ENCODE assay signal across 8 cellular contexts in the genomic region with DNA sequence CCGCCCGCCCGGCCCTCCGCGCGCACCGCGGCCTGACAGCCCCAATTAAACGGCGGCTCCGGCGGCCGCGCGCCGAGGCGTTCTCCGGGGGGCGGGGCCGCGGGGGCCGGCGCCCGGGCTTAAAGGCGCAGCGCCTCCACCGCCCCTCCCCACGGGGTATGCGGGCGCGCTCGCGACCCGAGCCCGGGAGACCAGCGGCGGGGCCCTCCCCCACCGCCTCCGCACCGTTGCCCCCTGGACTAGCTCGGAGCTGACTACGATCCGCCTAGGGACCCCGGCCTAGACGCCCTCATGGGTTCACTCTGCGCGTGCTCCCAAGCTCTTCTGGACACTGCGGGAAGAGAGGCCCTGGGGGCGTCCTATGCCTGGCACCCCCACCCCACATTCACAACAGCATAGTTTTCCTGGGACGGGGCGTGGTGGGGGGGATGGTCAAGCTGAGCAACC. TPM values are rescaled to one million over a fixed set of nuclear protein-coding genes. Genes with fewer than 3 reads are reported as not detected.
DNase-seq lines count a peak whose midpoint lies in the region; ATAC-seq and TF ChIP-seq lines count a peak whose summit lies in the region.

A gene with protein sequence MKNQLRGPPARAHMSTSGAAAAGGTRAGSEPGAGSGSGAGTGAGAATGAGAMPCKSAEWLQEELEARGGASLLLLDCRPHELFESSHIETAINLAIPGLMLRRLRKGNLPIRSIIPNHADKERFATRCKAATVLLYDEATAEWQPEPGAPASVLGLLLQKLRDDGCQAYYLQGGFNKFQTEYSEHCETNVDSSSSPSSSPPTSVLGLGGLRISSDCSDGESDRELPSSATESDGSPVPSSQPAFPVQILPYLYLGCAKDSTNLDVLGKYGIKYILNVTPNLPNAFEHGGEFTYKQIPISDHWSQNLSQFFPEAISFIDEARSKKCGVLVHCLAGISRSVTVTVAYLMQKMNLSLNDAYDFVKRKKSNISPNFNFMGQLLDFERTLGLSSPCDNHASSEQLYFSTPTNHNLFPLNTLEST (minus strand): TSS at position 51 of the 447 bp plus-strand sequence. CDS start 205 bp downstream, outside the sequence.

- BruUV-seq in Calu3 (replicated peaks; lab: Mats Ljungman, UMichigan), result no TSS peak

- no peaks in the 10 kb centered on the region for H3K9me3 Mint-ChIP-seq in Calu3 (ENCODE audit: low read depth, unreplicated experiment)

- H3K4me1 ChIP-seq in Loucy (ENCODE audit: insufficient read depth, low read length, poor library complexity, severe bottlenecking), result peaks cover 39% of the 10 kb centered on the region
- peaks cover 0 to 51% (median 47%) of the 10 kb centered on the region in 4 donors for H3K4me1 ChIP-seq in sigmoid colon

- DNase-seq in Calu3 (peak; percentile 74), T-helper 22 cell (ENCODE audit: low read depth) (peak; percentile 58), astrocyte of the cerebellum (ENCODE audit: low read depth) (no peak), hypothalamus (lab: John Stamatoyannopoulos, UW) (peak in 47 of 51 donors; percentile 17 to 90 (median 62)), sigmoid colon (peak; percentile 80), GOT3 (lab: John Stamatoyannopoulos, UW) (no peak)

- H3K9ac ChIP-seq in Loucy (ENCODE audit: low read depth, low read length, poor library complexity, severe bottlenecking), result peak within 1 kb of the TSS; percentile 85

- H2AFZ ChIP-seq in Loucy (ENCODE audit: low read length), result peak within 1 kb of the TSS; percentile 85

- peak within 1 kb of the TSS; percentile 88 for H3K4me3 Mint-ChIP-seq in Calu3 (ENCODE audit: low read depth, unreplicated experiment)

- CTCF ChIA-PET in Calu3 (lab: Charles Lee), result interaction anchor here (0.6 to 2.0 kb wide), 10 partner anchors 10 to 549 kb away, joined by 3 to 7 read pairs (median 4); a partner anchor contains a TSS

- peak within 1 kb of the TSS; percentile 81 for H3K27ac Mint-ChIP-seq in Calu3 (ENCODE audit: unreplicated experiment)

- H3K27ac ChIP-seq in sigmoid colon, result peak within 1 kb of the TSS; percentile 88 to 94 (median 91)

- no peaks in the 10 kb centered on the region for H3K27me3 Mint-ChIP-seq in Calu3 (ENCODE audit: unreplicated experiment)

- WGBS in sigmoid colon, 2 donors, result 1% methylated on average over 51 of the region's 51 CpGs

- no peak for TF ChIP-seq POLR2A in sigmoid colon (IDR thresholded peaks at IDR 0.05)

- peaks cover 5% of the 10 kb centered on the region for H3K36me3 ChIP-seq in Loucy (ENCODE audit: insufficient read depth, low read length)
- peaks cover 0 to 14% (median 4%) of the 10 kb centered on the region in 4 donors for H3K36me3 ChIP-seq in sigmoid colon

- no peak for TF ChIP-seq EP300 in sigmoid colon (IDR thresholded peaks at IDR 0.05)

- in situ Hi-C loops in astrocyte of the cerebellum (cut with HindIII; ENCODE audit: low sequenced_read_pairs), result no loop called here

- peaks cover 41% of the 10 kb centered on the region for H3K36me3 Mint-ChIP-seq in Calu3 (ENCODE audit: insufficient read depth, unreplicated experiment)

- H3F3A ChIP-seq in Loucy (ENCODE audit: low read depth), result peaks cover 5% of the 10 kb centered on the region; the same call in 1 of the 2 replicates

- H3K4me3 ChIP-seq in Loucy (ENCODE audit: low read length, poor library complexity, severe bottlenecking) (peak within 1 kb of the TSS; percentile 84), astrocyte of the cerebellum (ENCODE audit: low read depth, low read length) (peak within 1 kb of the TSS; percentile 91), sigmoid colon (peak within 1 kb of the TSS; percentile 51 to 83 (median 71))

- peak within 1 kb of the TSS; percentile 83 for H3K4me2 ChIP-seq in Loucy (ENCODE audit: low read depth, low read length, poor library complexity, severe bottlenecking)

- peaks cover 37% of the 10 kb centered on the region for H4K20me1 ChIP-seq in Loucy (ENCODE audit: insufficient read depth, low read length, poor library complexity, severe bottlenecking)

- H3K79me2 ChIP-seq in Loucy (ENCODE audit: insufficient read depth, low read length), result peaks cover 36% of the 10 kb centered on the region

- H3K27me3 ChIP-seq in Loucy (ENCODE audit: insufficient read depth, low read length, poor library complexity, severe bottlenecking) (no peaks in the 10 kb centered on the region), sigmoid colon (no peaks in the 10 kb centered on the region)

- intact Hi-C loops in Calu3 (cut with micrococcal nuclease; ENCODE audit: unreplicated experiment), result loop anchor here (5.0 kb wide), 3 partner anchors 54 to 114 kb away; a partner anchor contains a TSS
- intact Hi-C loops in sigmoid colon (cut with DNase I), result loop anchor here (2.0 to 5.0 kb wide), 3 partner anchors 56 to 141 kb away; a partner anchor contains a TSS

- H3K4me1 Mint-ChIP-seq in Calu3 (ENCODE audit: low read depth, unreplicated experiment), result peaks cover 28% of the 10 kb centered on the region

- no peaks in the 10 kb centered on the region for H3K9me2 ChIP-seq in Loucy (replicated peaks; ENCODE audit: low read depth, low read length)

- ATAC-seq in GM21529 (IDR thresholded peaks at IDR 0.05; ENCODE audit: unreplicated experiment), result peak; percentile 29

- H3K9me3 ChIP-seq in Loucy (ENCODE audit: insufficient read depth, low read depth, low read length), result no peaks in the 10 kb centered on the region
- no peaks in the 10 kb centered on the region for H3K9me3 ChIP-seq in sigmoid colon

- TF ChIP-seq CTCF in Calu3 (IDR thresholded peaks at IDR 0.05; ENCODE audit: unreplicated experiment) (no peak), Loucy (conservative IDR thresholded peaks at IDR 0.05; ENCODE audit: low read length) (no peak), astrocyte of the cerebellum (IDR thresholded peaks at IDR 0.05; ENCODE audit: low read depth, low read length, missing control alignments) (no peak), sigmoid colon (IDR thresholded peaks at IDR 0.05) (no peak)

RNA-seq across cellular contexts. Expression of the gene that starts here (rescaled TPM):
- total RNA-seq in Calu3 (2022), result 7.7 and 7.9 TPM in 2 replicates
- total RNA-seq in sigmoid colon, result 1 to 10 TPM; 6.3 to 7.5 (median 7.0) TPM
- polyA plus RNA-seq in sigmoid colon, result 1 to 10 TPM; 3.0 to 7.6 (median 4.2) TPM

Comparison
In these comparisons a context has a peak if more than half of its experiments do, and no peak if none do; other contexts are left out.
1. DNase-seq: peak in Calu3 (single experiment), T-helper 22 cell (single experiment), hypothalamus (47 of 51) and sigmoid colon (single experiment); none in astrocyte of the cerebellum (single experiment) and GOT3 (single experiment).
2. Peak in every context shown above with its lines, with median percentiles within 50 percentile points of each other: H3K4me3 ChIP-seq.